16 cellular contexts compared by ENCODE assay signal in the genomic region with DNA sequence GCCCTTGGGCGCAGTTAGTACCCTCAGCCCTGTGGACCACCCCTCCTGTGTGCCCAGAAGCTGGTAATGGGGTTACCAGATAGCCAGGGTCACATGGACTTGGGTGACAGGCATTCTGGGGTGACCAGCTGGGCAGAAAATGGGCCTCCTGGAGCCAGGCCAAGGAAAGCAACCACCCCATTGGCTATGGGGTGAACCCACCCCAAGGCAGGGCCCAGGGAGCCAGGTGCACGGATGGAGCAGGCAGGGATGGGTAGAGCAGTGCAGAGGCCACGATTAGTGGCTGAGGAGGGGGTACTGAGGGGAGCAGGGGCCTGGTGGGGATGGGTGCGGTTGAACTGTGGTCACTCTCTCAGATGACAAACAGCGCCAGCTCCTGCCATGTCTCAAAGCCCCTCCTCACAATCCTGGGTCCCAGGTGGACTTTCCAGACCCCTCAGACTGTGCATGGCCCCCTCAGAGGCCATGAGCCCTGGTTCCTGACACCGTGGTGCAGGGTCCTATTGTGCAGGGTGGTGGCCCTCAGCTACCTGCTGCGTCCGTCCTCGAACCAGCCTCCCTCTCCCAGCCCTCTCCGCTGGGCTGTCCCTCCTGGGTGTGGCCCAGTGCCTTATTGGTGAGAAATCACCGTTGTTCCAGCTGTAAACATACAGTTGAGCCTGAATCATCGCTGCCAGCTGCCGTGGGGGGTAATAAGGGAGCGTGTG. TPM values are rescaled to one million over a fixed set of nuclear protein-coding genes. Genes with fewer than 3 reads are reported as not detected.
DNase-seq lines count a peak whose midpoint lies in the region; ATAC-seq, FAIRE-seq and TF ChIP-seq lines count a peak whose summit lies in the region.
"Had no signal": no experiment of that assay in that cellular context is flagged by ENCODE, and none has a peak within 500 bp of the region (broad histone marks: within the 10 kb centered on the region; RNA-seq: fewer than 3 reads in every experiment).

No MANE protein-coding gene starts in this region.

- TF ChIP-seq CTCF in bronchial epithelial cell (IDR thresholded peaks at IDR 0.05; ENCODE audit: insufficient read depth, low read length, severe bottlenecking) = no peak
- TF ChIP-seq CTCF in sigmoid colon (IDR thresholded peaks at IDR 0.05) = no peak
- no peak for TF ChIP-seq CTCF in psoas muscle (IDR thresholded peaks at IDR 0.05)

- H3K36me3 ChIP-seq in bronchial epithelial cell (ENCODE audit: control insufficient read depth, insufficient read depth, low read length) (no peaks in the 10 kb centered on the region), sigmoid colon (no peaks in the 10 kb centered on the region), psoas muscle (ENCODE audit: insufficient read depth in 1 of 2, low read depth in 1 of 2) (no peaks in the 10 kb centered on the region)
- H3K36me3 ChIP-seq: adrenal gland, gastrocnemius medialis had no signal

- peaks cover 1% of the 10 kb centered on the region for H3K27me3 ChIP-seq in bronchial epithelial cell (ENCODE audit: control insufficient read depth, insufficient read depth, low read length)
- H3K27me3 ChIP-seq in sigmoid colon = peaks cover 0 to 8% (median 0%) of the 10 kb centered on the region in 3 donors
- H3K27me3 ChIP-seq in psoas muscle (ENCODE audit: insufficient read depth in 3 of 3, low read length in 2 of 3) = peaks cover 0 to 20% (median 12%) of the 10 kb centered on the region in 3 donors
- H3K27me3 ChIP-seq: adrenal gland had no signal

- 34 to 69% methylated on average over 14 of the region's 14 CpGs for WGBS in sigmoid colon, 2 donors
- 64 to 72% (median 64%) methylated on average over 14 of the region's 14 CpGs for WGBS in psoas muscle, 3 donors

- H3K27ac Mint-ChIP-seq in activated T-cell treated with anti-CD3 and anti-CD28 coated beads, Interleukin-2, amount 50 U/mL, for 24 hours = no peak overlapping the region
- H3K27ac Mint-ChIP-seq: WTC11 had no signal

- H3K27me3 Mint-ChIP-seq in activated T-cell treated with anti-CD3 and anti-CD28 coated beads, Interleukin-2, amount 50 U/mL, for 24 hours = no peaks in the 10 kb centered on the region
- peaks cover 8% of the 10 kb centered on the region for H3K27me3 Mint-ChIP-seq in activated T-cell treated with anti-CD3 and anti-CD28 coated beads, Interleukin-2, amount 50 U/mL, for 4 hours (ENCODE audit: low read depth)

- no peaks in the 10 kb centered on the region for H3K36me3 Mint-ChIP-seq in activated T-cell treated with anti-CD3 and anti-CD28 coated beads, Interleukin-2, amount 50 U/mL, for 24 hours (ENCODE audit: low read depth)
- H3K36me3 Mint-ChIP-seq in activated T-cell treated with anti-CD3 and anti-CD28 coated beads, Interleukin-2, amount 50 U/mL, for 4 hours (ENCODE audit: insufficient read depth) = no peaks in the 10 kb centered on the region
- H3K36me3 Mint-ChIP-seq: WTC11 had no signal

- H3K4me3 ChIP-seq in bronchial epithelial cell (ENCODE audit: low read depth, low read length) (no peak overlapping the region), sigmoid colon (no peak overlapping the region), psoas muscle (no peak overlapping the region)
- H3K4me3 ChIP-seq: adrenal gland, dorsolateral prefrontal cortex, gastrocnemius medialis had no signal

- ATAC-seq in activated T-cell treated with anti-CD3 and anti-CD28 coated beads, Interleukin-2, amount 50 U/mL, for 4 hours = no peak
- ATAC-seq in psoas muscle = no peak
- ATAC-seq: gastrocnemius medialis, WTC11 had no signal

- TF ChIP-seq EP300 in sigmoid colon (IDR thresholded peaks at IDR 0.05) = no peak

- H3K9me3 Mint-ChIP-seq in activated T-cell treated with anti-CD3 and anti-CD28 coated beads, Interleukin-2, amount 50 U/mL, for 24 hours = no peaks in the 10 kb centered on the region
- no peaks in the 10 kb centered on the region for H3K9me3 Mint-ChIP-seq in activated T-cell treated with anti-CD3 and anti-CD28 coated beads, Interleukin-2, amount 50 U/mL, for 4 hours

- no peak for TF ChIP-seq POLR2A in sigmoid colon (IDR thresholded peaks at IDR 0.05)

- H3K4me3 Mint-ChIP-seq in activated T-cell treated with anti-CD3 and anti-CD28 coated beads, Interleukin-2, amount 50 U/mL, for 24 hours = no peak overlapping the region
- no peak overlapping the region for H3K4me3 Mint-ChIP-seq in activated T-cell treated with anti-CD3 and anti-CD28 coated beads, Interleukin-2, amount 50 U/mL, for 4 hours
- H3K4me3 Mint-ChIP-seq: WTC11 had no signal

- H3K9me3 ChIP-seq in sigmoid colon (no peaks in the 10 kb centered on the region), psoas muscle (no peaks in the 10 kb centered on the region)
- H3K9me3 ChIP-seq: adrenal gland, gastrocnemius medialis had no signal

- peak; percentile 9 for DNase-seq in activated T-cell treated with anti-CD3 and anti-CD28 coated beads, Interleukin-2, amount 50 U/mL, for 24 hours
- no peak for DNase-seq in activated T-cell treated with anti-CD3 and anti-CD28 coated beads, Interleukin-2, amount 50 U/mL, for 4 hours
- DNase-seq in M059J (ENCODE audit: low read depth) (peak; percentile 40), bronchial epithelial cell (ENCODE audit: low read depth) (peak; percentile 29), sigmoid colon (peak; percentile 56), T-helper 9 cell (no peak), NCI-H345 (lab: John Stamatoyannopoulos, UW) (no peak), psoas muscle (no peak)
- DNase-seq: gastrocnemius medialis; NCI-H1048; stimulated activated CD4-positive, alpha-beta T cell treated with anti-CD3 and anti-CD28 coated beads, Interleukin-4, amount 100 ng/mL, for 24 hours; stimulated activated naive CD4-positive, alpha-beta T cell treated with Interleukin-2 at 50 U/mL for 16 hours had no signal

- H3K27ac ChIP-seq in sigmoid colon (no peak overlapping the region), psoas muscle (no peak overlapping the region)
- H3K27ac ChIP-seq: adrenal gland, dorsolateral prefrontal cortex, gastrocnemius medialis had no signal

- no peaks in the 10 kb centered on the region for H3K4me1 ChIP-seq in sigmoid colon
- H3K4me1 ChIP-seq in psoas muscle = no peaks in the 10 kb centered on the region
- H3K4me1 ChIP-seq: adrenal gland, gastrocnemius medialis had no signal

- no peaks in the 10 kb centered on the region for H3K4me1 Mint-ChIP-seq in activated T-cell treated with anti-CD3 and anti-CD28 coated beads, Interleukin-2, amount 50 U/mL, for 24 hours (ENCODE audit: low read depth)
- no peaks in the 10 kb centered on the region for H3K4me1 Mint-ChIP-seq in activated T-cell treated with anti-CD3 and anti-CD28 coated beads, Interleukin-2, amount 50 U/mL, for 4 hours (ENCODE audit: low read depth)
- H3K4me1 Mint-ChIP-seq: WTC11 had no signal

- intact Hi-C loops in sigmoid colon (cut with DNase I) = no loop called here
- intact Hi-C loops in psoas muscle (cut with DNase I) = no loop called here

- FAIRE-seq in bronchial epithelial cell (lab: Jason Lieb, UNC) = no peak
- FAIRE-seq: islet of Langerhans had no signal

RNA-seq across cellular contexts. Expression of a gene that starts 23.4 kb away (rescaled TPM):
- total RNA-seq in activated T-cell treated with anti-CD3 and anti-CD28 coated beads, Interleukin-2, amount 50 U/mL, for 4 hours = 1 to 10 TPM in 2 of 3 donors, under 1 TPM in 1; 0.53 to 3.9 (median 2.0) TPM
- total RNA-seq in M059J (2014; rRNA removed; shearing (Covaris generic)) = 7.2 and 17.1 TPM in 2 replicates
- total RNA-seq in bronchial epithelial cell = 0.51 and 1.1 TPM in 2 replicates
- 1 to 10 TPM in 1 of 4 donors, under 1 TPM in 3; 0.36 to 1.4 (median 0.59) TPM for total RNA-seq in sigmoid colon
- under 1 TPM; 0.46 to 0.90 (median 0.60) TPM for polyA plus RNA-seq in sigmoid colon
- 1 to 10 TPM in 2 of 4 donors, under 1 TPM in 2; 0.13 to 1.0 (median 0.91) TPM for total RNA-seq in psoas muscle
- under 1 TPM in 2 of 3 donors, not detected in 1; 0.08 to 0.14 TPM for polyA plus RNA-seq in psoas muscle

Comparison
In these comparisons a context has a peak if more than half of its experiments do, and no peak if none do; other contexts are left out.
1. DNase-seq: peak in activated T-cell treated with anti-CD3 and anti-CD28 coated beads, Interleukin-2, amount 50 U/mL, for 24 hours (single experiment), M059J (single experiment), bronchial epithelial cell (single experiment) and sigmoid colon (single experiment); none in activated T-cell treated with anti-CD3 and anti-CD28 coated beads, Interleukin-2, amount 50 U/mL, for 4 hours (single experiment), T-helper 9 cell (single experiment), NCI-H345 (single experiment) and psoas muscle (0 of 2).